In genomic region chr12:124877423-124877822, GRCh38 we compare ENCODE assay signal across 31 cellular contexts.
"Had no signal": no experiment of that assay in that cellular context is flagged by ENCODE, and none has a peak within 500 bp of the region (broad histone marks: within the 10 kb centered on the region; RNA-seq: fewer than 3 reads in every experiment).

No MANE protein-coding gene starts in this region.

- H3K27ac Mint-ChIP-seq: activated CD4-positive, alpha-beta T cell treated with anti-CD3 and anti-CD28 coated beads, Interleukin-2, amount 10 ng/mL, durations not matched to agents 24 days and 14 days; activated CD8-positive, alpha-beta T cell treated with anti-CD3 and anti-CD28 coated beads for 36 hours; activated naive CD8-positive, alpha-beta T cell treated with anti-CD3 and anti-CD28 coated beads, Interleukin-2, amount 10 ng/mL, durations not matched to agents 7 days and 5 days; activated T-cell treated with anti-CD3 and anti-CD28 coated beads, Interleukin-2, amount 50 U/mL, for 72 hours; activated T-helper 17 cell treated with anti-CD3 and anti-CD28 coated beads, Interleukin-2, amount 50 U/mL, for 72 hours had no signal

- H3K27me3 ChIP-seq: ascending aorta, cardiac muscle cell had no signal

- H3K9me3 Mint-ChIP-seq: activated CD4-positive, alpha-beta T cell treated with anti-CD3 and anti-CD28 coated beads, Interleukin-2, amount 10 ng/mL, durations not matched to agents 24 days and 14 days; activated CD8-positive, alpha-beta T cell treated with anti-CD3 and anti-CD28 coated beads for 36 hours; activated naive CD8-positive, alpha-beta T cell treated with anti-CD3 and anti-CD28 coated beads, Interleukin-2, amount 10 ng/mL, durations not matched to agents 7 days and 5 days; activated T-cell treated with anti-CD3 and anti-CD28 coated beads, Interleukin-2, amount 50 U/mL, for 72 hours; activated T-helper 17 cell treated with anti-CD3 and anti-CD28 coated beads, Interleukin-2, amount 50 U/mL, for 72 hours; central memory CD8-positive, alpha-beta T cell had no signal

- H3K4me1 Mint-ChIP-seq: central memory CD8-positive, alpha-beta T cell had no signal

- DNase-seq: activated CD4-positive, alpha-beta T cell treated with anti-CD3 and anti-CD28 coated beads, Interleukin-2, amount 10 ng/mL, durations not matched to agents 24 days and 14 days; activated CD4-positive, alpha-beta T cell treated with anti-CD3 and anti-CD28 coated beads, Interleukin-2, amount 50 U/mL, for 4 hours; activated CD4-positive, CD25-positive, alpha-beta regulatory T cell; activated CD8-positive, alpha-beta T cell treated with anti-CD3 and anti-CD28 coated beads for 36 hours; activated effector memory CD4-positive, alpha-beta T cell treated with anti-CD3 and anti-CD28 coated beads, Interleukin-2, amount 50 U/mL, for 16 hours; activated naive CD4-positive, alpha-beta T cell; activated naive CD4-positive, alpha-beta T cell treated with anti-CD3 and anti-CD28 coated beads, Interleukin-2, amount 50 U/mL, for 16 hours; activated naive CD8-positive, alpha-beta T cell treated with anti-CD3 and anti-CD28 coated beads, Interleukin-2, amount 10 ng/mL, durations not matched to agents 7 days and 5 days; activated T-cell treated with anti-CD3 and anti-CD28 coated beads, Interleukin-2, amount 50 U/mL, for 1 hour; activated T-cell treated with anti-CD3 and anti-CD28 coated beads, Interleukin-2, amount 50 U/mL, for 72 hours; amygdala; NCI-H1105; NCI-H1436; NCI-H1694 treated with DMSO at 0.1 percent for 48 hours; NCI-H2029; NCI-H2171; NCI-H510A; NCI-H526; NCI-H748 treated with DMSO at 0.1 percent for 48 hours; NK-92 treated with Interleukin-12 subunit alpha and Interleukin-12 subunit beta, amount 100 ng/mL, for 24 hours; OCI-M1; Right ventricle myocardium superior; SW 1271; T-helper 1 cell; T-helper 2 cell; T-helper 9 cell had no signal

- H3K36me3 Mint-ChIP-seq: activated naive CD8-positive, alpha-beta T cell treated with anti-CD3 and anti-CD28 coated beads, Interleukin-2, amount 10 ng/mL, durations not matched to agents 7 days and 5 days had no signal

- H3K27me3 Mint-ChIP-seq: activated CD8-positive, alpha-beta T cell treated with anti-CD3 and anti-CD28 coated beads for 36 hours; activated T-helper 17 cell treated with anti-CD3 and anti-CD28 coated beads, Interleukin-2, amount 50 U/mL, for 72 hours; central memory CD8-positive, alpha-beta T cell had no signal

- H3K4me1 ChIP-seq: ascending aorta had no signal

- H3K36me3 ChIP-seq: ascending aorta, cardiac muscle cell had no signal

- ATAC-seq: activated CD8-positive, alpha-beta T cell treated with anti-CD3 and anti-CD28 coated beads for 36 hours; activated T-cell treated with anti-CD3 and anti-CD28 coated beads, Interleukin-2, amount 50 U/mL, for 72 hours; activated T-helper 17 cell treated with anti-CD3 and anti-CD28 coated beads, Interleukin-2, amount 50 U/mL, for 72 hours had no signal

- H3K4me3 Mint-ChIP-seq: activated CD4-positive, alpha-beta T cell treated with anti-CD3 and anti-CD28 coated beads, Interleukin-2, amount 10 ng/mL, durations not matched to agents 24 days and 14 days; activated CD8-positive, alpha-beta T cell treated with anti-CD3 and anti-CD28 coated beads for 36 hours; activated naive CD8-positive, alpha-beta T cell treated with anti-CD3 and anti-CD28 coated beads, Interleukin-2, amount 10 ng/mL, durations not matched to agents 7 days and 5 days; activated T-cell treated with anti-CD3 and anti-CD28 coated beads, Interleukin-2, amount 50 U/mL, for 72 hours; activated T-helper 17 cell treated with anti-CD3 and anti-CD28 coated beads, Interleukin-2, amount 50 U/mL, for 72 hours; central memory CD8-positive, alpha-beta T cell had no signal

- H3K4me3 ChIP-seq: ascending aorta, cardiac muscle cell had no signal

- H3K9me3 ChIP-seq: ascending aorta had no signal

- H3K27ac ChIP-seq: ascending aorta, cardiac muscle cell, VCaP had no signal
